17 cellular contexts compared by ENCODE assay signal in the genomic region with DNA sequence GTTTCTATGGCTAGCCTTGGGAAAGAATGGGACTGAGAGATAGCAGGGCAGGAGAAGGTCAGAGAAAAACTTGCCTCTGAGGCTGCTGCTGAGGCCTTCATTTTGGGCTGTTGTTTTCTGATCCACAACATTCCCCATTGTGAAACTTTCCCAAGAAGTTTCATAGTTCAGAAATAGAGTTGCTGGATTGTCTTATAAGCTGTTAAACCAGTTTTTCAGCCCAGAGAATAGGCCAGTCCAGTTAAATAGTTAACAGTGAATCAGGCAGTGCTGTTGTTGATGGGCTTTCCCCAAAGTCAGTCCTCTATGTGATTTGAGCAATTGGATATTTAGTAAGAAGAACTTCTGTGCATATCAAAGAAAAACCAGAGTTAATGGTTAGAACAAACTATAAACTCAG.
"Had no signal": no experiment of that assay in that cellular context is flagged by ENCODE, and none has a peak within 500 bp of the region (broad histone marks: within the 10 kb centered on the region; RNA-seq: fewer than 3 reads in every experiment).

No MANE protein-coding gene starts in this region.

- H3K27ac Mint-ChIP-seq: activated CD4-positive, alpha-beta memory T cell treated with anti-CD3 and anti-CD28 coated beads, Interleukin-2, amount 10 ng/mL, durations not matched to agents 7 days and 5 days; activated naive CD8-positive, alpha-beta T cell; brain; stimulated activated memory B cell treated with anti-CD40 and anti-IgM and Interleukin-4, amounts not matched to agents 10 μg/mL and 1 μg/mL and 100 μg/mL, for 72 hours; WTC11 had no signal

- ATAC-seq: sciatic nerve; stimulated activated memory B cell treated with anti-CD40 and anti-IgM and Interleukin-4, amounts not matched to agents 10 μg/mL and 1 μg/mL and 100 μg/mL, for 72 hours; WTC11 had no signal

- H3K36me3 Mint-ChIP-seq: brain; stimulated activated memory B cell treated with anti-CD40 and anti-IgM and Interleukin-4, amounts not matched to agents 10 μg/mL and 1 μg/mL and 100 μg/mL, for 72 hours had no signal

- H3K4me3 Mint-ChIP-seq: activated CD4-positive, alpha-beta memory T cell treated with anti-CD3 and anti-CD28 coated beads, Interleukin-2, amount 10 ng/mL, durations not matched to agents 7 days and 5 days; activated naive CD8-positive, alpha-beta T cell; brain; neural crest cell; stimulated activated memory B cell treated with anti-CD40 and anti-IgM and Interleukin-4, amounts not matched to agents 10 μg/mL and 1 μg/mL and 100 μg/mL, for 72 hours; WTC11 had no signal

- H3K4me1 Mint-ChIP-seq: activated CD4-positive, alpha-beta memory T cell treated with anti-CD3 and anti-CD28 coated beads, Interleukin-2, amount 10 ng/mL, durations not matched to agents 7 days and 5 days; brain; neural crest cell; stimulated activated memory B cell treated with anti-CD40 and anti-IgM and Interleukin-4, amounts not matched to agents 10 μg/mL and 1 μg/mL and 100 μg/mL, for 72 hours had no signal

- DNase-seq: activated CD4-positive, alpha-beta memory T cell treated with anti-CD3 and anti-CD28 coated beads, Interleukin-2, amount 10 ng/mL, durations not matched to agents 7 days and 5 days; activated CD4-positive, alpha-beta T cell treated with anti-CD3 and anti-CD28 coated beads for 4 hours; activated CD8-positive, alpha-beta memory T cell treated with anti-CD3 and anti-CD28 coated beads, Interleukin-2, amount 50 U/mL, for 4 hours; activated gamma-delta T cell treated with Interleukin-2 at 50 U/mL for 16 hours; amniotic stem cell; cortex of kidney; effector CD4-positive, alpha-beta T cell; kidney; mesendoderm; stimulated activated CD4-positive, alpha-beta T cell treated with anti-CD3 and anti-CD28 coated beads, Interleukin-2, amount 100 ng/mL, for 24 hours; SW 1271 had no signal

- H3K27me3 Mint-ChIP-seq: activated CD4-positive, alpha-beta memory T cell treated with anti-CD3 and anti-CD28 coated beads, Interleukin-2, amount 10 ng/mL, durations not matched to agents 7 days and 5 days; activated naive CD8-positive, alpha-beta T cell; brain; stimulated activated memory B cell treated with anti-CD40 and anti-IgM and Interleukin-4, amounts not matched to agents 10 μg/mL and 1 μg/mL and 100 μg/mL, for 72 hours had no signal

- H3K9me3 Mint-ChIP-seq: neural crest cell; stimulated activated memory B cell treated with anti-CD40 and anti-IgM and Interleukin-4, amounts not matched to agents 10 μg/mL and 1 μg/mL and 100 μg/mL, for 72 hours had no signal
